8 cellular contexts compared by ENCODE assay signal in genomic region chr18:57629399-57629798, GRCh38. TPM values are rescaled to one million over a fixed set of nuclear protein-coding genes. Genes with fewer than 3 reads are reported as not detected.
A peak's percentile ranks its signal among the peaks of the same experiment; 100 is the strongest.
DNase-seq lines count a peak whose midpoint lies in the region; ATAC-seq and TF ChIP-seq lines count a peak whose summit lies in the region.

No MANE protein-coding gene starts in this region.

- peaks cover 0 to 2% of the 10 kb centered on the region in 2 experiments; a peak in 1 of 4 replicates for H3K4me1 ChIP-seq in SK-N-SH (ENCODE audit: control insufficient read depth in 1 of 2, insufficient read depth in 2 of 2, low read depth in 1 of 2, low read length in 1 of 2)
- peaks cover 0 to 20% (median 0%) of the 10 kb centered on the region in 3 donors for H3K4me1 ChIP-seq in gastroesophageal sphincter
- H3K4me1 ChIP-seq in spleen: peaks cover 7 to 23% (median 19%) of the 10 kb centered on the region in 6 donors

- CTCF ChIA-PET in SK-N-SH (lab: Yijun Ruan, JAX) (interaction anchor here (0.7 to 1.4 kb wide), 11 partner anchors 8 to 514 kb away, joined by 3 to 4 read pairs (median 3); partner anchors contain the start of gene NARS1), RWPE1 (lab: Yijun Ruan, JAX) (interaction anchor here (0.7 kb wide), 1 partner anchor 902 kb away, joined by 3 read pairs; no protein-coding TSS in a partner anchor)

- TF ChIP-seq CTCF in SK-N-SH (IDR thresholded peaks at IDR 0.05) (no peak), RWPE1 (conservative IDR thresholded peaks at IDR 0.05; ENCODE audit: low read depth) (no peak), gastroesophageal sphincter (IDR thresholded peaks at IDR 0.05) (no peak), spleen (IDR thresholded peaks at IDR 0.05 in 8 of 11, conservative IDR thresholded peaks at IDR 0.05 in 3 of 11) (no peak)

- peak overlapping the region; percentile 77 for H3K4me2 ChIP-seq in SK-N-SH

- H3F3A ChIP-seq in SK-N-SH (replicated peaks; ENCODE audit: insufficient read depth): peaks cover 7% of the 10 kb centered on the region

- H3K9ac ChIP-seq in SK-N-SH: no peak overlapping the region

- H4K20me1 ChIP-seq in SK-N-SH (ENCODE audit: insufficient read depth): no peaks in the 10 kb centered on the region

- H3K27me3 ChIP-seq in SK-N-SH (ENCODE audit: insufficient read depth) (no peaks in the 10 kb centered on the region), gastroesophageal sphincter (no peaks in the 10 kb centered on the region), spleen (replicated peaks in 1 of 7) (no peaks in the 10 kb centered on the region)

- H2AFZ ChIP-seq in SK-N-SH (ENCODE audit: low read depth): peak overlapping the region; percentile 98

- no peak for TF ChIP-seq POLR2A in gastroesophageal sphincter (IDR thresholded peaks at IDR 0.05)
- no peak for TF ChIP-seq POLR2A in spleen (IDR thresholded peaks at IDR 0.05)

- no peak overlapping the region for H3K27ac ChIP-seq in SK-N-SH (ENCODE audit: low read depth in 2 of 2, low read length in 1 of 2)
- peak overlapping the region; percentile 71 for H3K27ac ChIP-seq in RWPE1
- H3K27ac ChIP-seq in gastroesophageal sphincter: peak overlapping the region in 2 of 4 donors; percentile 81 to 82
- peak overlapping the region in 5 of 8 donors; percentile 73 to 90 (median 86) for H3K27ac ChIP-seq in spleen

- TF ChIP-seq EP300 in SK-N-SH (IDR thresholded peaks at IDR 0.05; ENCODE audit: borderline replicate concordance in 1 of 2, low read depth in 1 of 2, low read length in 1 of 2) (no peak), gastroesophageal sphincter (IDR thresholded peaks at IDR 0.05) (no peak)

- H3K4me3 ChIP-seq in SK-N-SH (ENCODE audit: low read depth in 2 of 2, low read length in 1 of 2) (peak overlapping the region; percentile 74 to 88), gastroesophageal sphincter (peak overlapping the region; percentile 48 to 64), spleen (peak overlapping the region in 6 of 8 donors; percentile 66 to 81 (median 70))

- POLR2A ChIA-PET in SK-N-SH (lab: Yijun Ruan, JAX) (interaction anchor here (2.3 kb wide), 1 partner anchor 8 kb away, joined by 7 read pairs; the partner anchor contains the start of gene NARS1), RWPE1 (lab: Yijun Ruan, JAX; ENCODE audit: low non-redundant PET) (interaction anchor here (0.6 kb wide), 1 partner anchor 65 kb away, joined by 4 read pairs; no protein-coding TSS in a partner anchor)

- 0 out of 2 replicates have a peak, but pooled peaks cover 3% of the 10 kb centered on the region for H3K79me2 ChIP-seq in SK-N-SH (ENCODE audit: insufficient read depth)

- 97% methylated on average over 10 of the region's 10 CpGs for WGBS in SK-N-SH (ENCODE audit: low lambda C conversion rate)
- WGBS in gastroesophageal sphincter (ENCODE audit: low coverage in 1 of 2), 2 donors: 85 to 95% methylated on average over 4 to 10 of the region's 10 CpGs
- WGBS in spleen, 5 donors: 92 to 97% (median 96%) methylated on average over 10 of the region's 10 CpGs

- no peaks in the 10 kb centered on the region for H3K9me3 ChIP-seq in SK-N-SH
- no peaks in the 10 kb centered on the region for H3K9me3 ChIP-seq in gastroesophageal sphincter
- H3K9me3 ChIP-seq in spleen: no peaks in the 10 kb centered on the region

- H3K36me3 ChIP-seq in SK-N-SH (replicated peaks in 1 of 2; ENCODE audit: control insufficient read depth in 1 of 2, insufficient read depth in 2 of 2, low read length in 1 of 2): no peaks in the 10 kb centered on the region
- no peaks in the 10 kb centered on the region for H3K36me3 ChIP-seq in gastroesophageal sphincter
- no peaks in the 10 kb centered on the region for H3K36me3 ChIP-seq in spleen

- intact Hi-C loops in spleen (cut with DNase I; ENCODE audit: low total_unique reads): no loop called here

- ATAC-seq in SK-N-SH treated with all-trans-retinoic acid at 6 μM for 48 hours (no peak), gastroesophageal sphincter (no peak), GM21390 (IDR thresholded peaks at IDR 0.05; ENCODE audit: unreplicated experiment) (no peak)

- no peaks in the 10 kb centered on the region for H3K9me2 ChIP-seq in SK-N-SH

- TF ChIP-seq RAD21 in SK-N-SH (IDR thresholded peaks at IDR 0.05; ENCODE audit: low read length): no peak

- no peak for DNase-seq in SK-N-SH
- DNase-seq in RWPE1 (ENCODE audit: low spot score): no peak
- no peak for DNase-seq in spleen
- DNase-seq in stimulated activated CD4-positive, alpha-beta T cell treated with anti-CD3 and anti-CD28 coated beads, Interleukin-15, amount 100 ng/mL, for 24 hours: no peak
- no peak for DNase-seq in Kasumi-1 (lab: John Stamatoyannopoulos, UW)

TF ChIP-seq in SK-N-SH, 30 proteins besides CTCF, POLR2A, EP300 and RAD21:
- no peak for TF ChIP-seq FOXM1 (IDR thresholded peaks at IDR 0.05; ENCODE audit: low read depth)
- TF ChIP-seq, protein P1, sequence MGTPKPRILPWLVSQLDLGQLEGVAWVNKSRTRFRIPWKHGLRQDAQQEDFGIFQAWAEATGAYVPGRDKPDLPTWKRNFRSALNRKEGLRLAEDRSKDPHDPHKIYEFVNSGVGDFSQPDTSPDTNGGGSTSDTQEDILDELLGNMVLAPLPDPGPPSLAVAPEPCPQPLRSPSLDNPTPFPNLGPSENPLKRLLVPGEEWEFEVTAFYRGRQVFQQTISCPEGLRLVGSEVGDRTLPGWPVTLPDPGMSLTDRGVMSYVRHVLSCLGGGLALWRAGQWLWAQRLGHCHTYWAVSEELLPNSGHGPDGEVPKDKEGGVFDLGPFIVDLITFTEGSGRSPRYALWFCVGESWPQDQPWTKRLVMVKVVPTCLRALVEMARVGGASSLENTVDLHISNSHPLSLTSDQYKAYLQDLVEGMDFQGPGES (IDR thresholded peaks at IDR 0.05; ENCODE audit: low read depth, low read length): 0 out of 2 replicates have a peak, but pooled peaks have one; percentile 6
- TF ChIP-seq TEAD4 (IDR thresholded peaks at IDR 0.05; ENCODE audit: borderline replicate concordance, insufficient read depth): no peak
- TF ChIP-seq GABPA (IDR thresholded peaks at IDR 0.05; ENCODE audit: low read depth): no peak
- no peak for TF ChIP-seq SIN3A (IDR thresholded peaks at IDR 0.05; ENCODE audit: borderline replicate concordance, low read depth, low read length)
- no peak for TF ChIP-seq CHD2 (IDR thresholded peaks at IDR 0.05; ENCODE audit: low read length, partially characterized antibody)

TF ChIP-seq in SK-N-SH treated with all-trans-retinoic acid at 6 μM for 48 hours, 23 proteins besides CTCF, POLR2A, EP300 and RAD21 (continues in another document):
- no peak for TF ChIP-seq ZNF8 (CRISPR knock-in tag; IDR thresholded peaks at IDR 0.05)
- no peak for TF ChIP-seq TCF4 (CRISPR knock-in tag; IDR thresholded peaks at IDR 0.05; ENCODE audit: borderline replicate concordance)
- no peak for TF ChIP-seq ZFP3 (CRISPR knock-in tag; IDR thresholded peaks at IDR 0.05)
- TF ChIP-seq TSHZ2 (CRISPR knock-in tag; IDR thresholded peaks at IDR 0.05): no peak
- TF ChIP-seq, protein P2, sequence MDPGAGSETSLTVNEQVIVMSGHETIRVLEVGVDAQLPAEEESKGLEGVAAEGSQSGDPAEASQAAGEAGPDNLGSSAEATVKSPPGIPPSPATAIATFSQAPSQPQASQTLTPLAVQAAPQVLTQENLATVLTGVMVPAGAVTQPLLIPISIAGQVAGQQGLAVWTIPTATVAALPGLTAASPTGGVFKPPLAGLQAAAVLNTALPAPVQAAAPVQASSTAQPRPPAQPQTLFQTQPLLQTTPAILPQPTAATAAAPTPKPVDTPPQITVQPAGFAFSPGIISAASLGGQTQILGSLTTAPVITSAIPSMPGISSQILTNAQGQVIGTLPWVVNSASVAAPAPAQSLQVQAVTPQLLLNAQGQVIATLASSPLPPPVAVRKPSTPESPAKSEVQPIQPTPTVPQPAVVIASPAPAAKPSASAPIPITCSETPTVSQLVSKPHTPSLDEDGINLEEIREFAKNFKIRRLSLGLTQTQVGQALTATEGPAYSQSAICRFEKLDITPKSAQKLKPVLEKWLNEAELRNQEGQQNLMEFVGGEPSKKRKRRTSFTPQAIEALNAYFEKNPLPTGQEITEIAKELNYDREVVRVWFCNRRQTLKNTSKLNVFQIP (CRISPR knock-in tag; IDR thresholded peaks at IDR 0.05; ENCODE audit: borderline replicate concordance, low read depth): no peak
- no peak for TF ChIP-seq OSR1 (CRISPR knock-in tag; IDR thresholded peaks at IDR 0.05)
- TF ChIP-seq ZNF565 (CRISPR knock-in tag; conservative IDR thresholded peaks at IDR 0.05; ENCODE audit: low read depth): no peak
- no peak for TF ChIP-seq PPARA (CRISPR knock-in tag; IDR thresholded peaks at IDR 0.05; ENCODE audit: borderline replicate concordance)

RNA-seq across cellular contexts. Expression of gene NARS1, which starts 7.8 kb away (rescaled TPM):
- 84.9 and 129 TPM in 2 replicates for polyA plus RNA-seq in SK-N-SH (2012; rRNA removed)
- polyA plus RNA-seq in SK-N-SH (2012; cell fraction: cytosol; rRNA removed): 107 and 119 TPM in 2 replicates
- polyA plus RNA-seq in SK-N-SH (2012; cell fraction: nucleus; rRNA removed): 101 and 188 TPM in 2 replicates
- total RNA-seq in gastroesophageal sphincter: 100 to 1,000 TPM in 3 of 4 donors, 10 to 100 TPM in 1; 97.6 to 139 (median 116) TPM
- 100 to 1,000 TPM in 1 of 7 donors, 10 to 100 TPM in 6; 73.5 to 106 (median 89.7) TPM for total RNA-seq in spleen
- 10 to 100 TPM; 45.4 to 55.0 (median 53.0) TPM for polyA plus RNA-seq in spleen

RNA-seq across cellular contexts. Expression of gene FECH, which starts 42.9 kb away (rescaled TPM):
- 44.4 and 45.3 TPM in 2 replicates for polyA plus RNA-seq in SK-N-SH (2012; rRNA removed)
- 36.9 and 38.7 TPM in 2 replicates for polyA plus RNA-seq in SK-N-SH (2012; cell fraction: cytosol; rRNA removed)
- 21.8 and 27.8 TPM in 2 replicates for polyA plus RNA-seq in SK-N-SH (2012; cell fraction: nucleus; rRNA removed)
- total RNA-seq in gastroesophageal sphincter: 10 to 100 TPM; 16.4 to 56.4 (median 29.2) TPM
- total RNA-seq in spleen: 10 to 100 TPM; 19.0 to 85.9 (median 33.2) TPM
- 1 to 10 TPM; 4.3 to 9.3 (median 4.7) TPM for polyA plus RNA-seq in spleen

Comparison
In these comparisons a context has a peak if more than half of its experiments do, and no peak if none do; other contexts are left out.
1. H3K27ac ChIP-seq: peak in RWPE1 (single experiment) and spleen (5 of 8); none in SK-N-SH (0 of 2).
2. Peak in every context shown above with its lines, with median percentiles within 50 percentile points of each other: H3K4me3 ChIP-seq.